In the genomic region with DNA sequence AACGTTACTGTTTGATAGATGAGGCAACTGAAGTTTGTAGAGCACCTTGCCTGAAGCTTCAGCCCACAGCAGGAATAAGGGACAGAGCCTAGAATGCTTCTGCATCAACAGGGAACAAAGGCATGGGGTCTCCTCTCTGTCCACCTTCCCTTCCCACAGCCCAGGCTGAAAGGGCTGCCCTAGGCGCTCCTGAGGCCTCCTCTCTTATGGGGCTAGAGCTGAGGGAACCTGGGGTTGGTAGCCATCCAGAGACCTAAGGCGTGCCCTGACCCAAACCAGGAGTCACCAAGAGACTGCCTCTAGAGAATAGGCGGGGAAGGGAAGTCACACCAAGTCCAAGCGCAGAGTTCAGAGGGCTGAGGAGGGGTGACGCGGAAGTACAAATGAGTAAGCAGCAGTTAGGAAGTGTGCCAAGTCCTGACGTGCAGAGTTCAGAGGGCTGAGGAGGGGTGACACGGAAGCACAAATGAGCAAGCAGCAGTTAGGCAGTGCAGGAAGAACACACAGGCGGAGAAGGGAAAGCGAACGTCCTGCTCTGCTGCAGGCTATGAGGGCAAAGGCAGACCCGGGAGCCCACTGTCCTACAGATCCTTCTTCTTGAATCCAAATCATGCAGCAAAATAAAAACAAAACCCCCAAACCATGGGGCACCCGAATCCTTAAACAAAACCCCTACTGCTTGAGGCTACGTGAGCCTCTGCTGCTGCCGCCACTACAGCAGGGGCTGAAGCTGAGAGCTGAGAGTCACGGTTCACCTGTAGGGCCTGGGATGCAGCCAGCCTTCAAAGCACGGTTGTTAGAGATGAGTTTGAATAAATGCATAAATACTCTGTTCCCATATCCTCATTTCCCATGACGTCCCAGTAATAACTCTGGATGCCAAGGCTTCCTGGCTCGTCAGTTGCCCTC, we compare ENCODE assay signal across 1 cellular context.
TF ChIP-seq lines count a peak whose summit lies in the region.

No MANE protein-coding gene starts in this region.

TF ChIP-seq in liver, 16 proteins besides CTCF, POLR2A, EP300 and RAD21 (continued from another document):
- TF ChIP-seq, protein P1, sequence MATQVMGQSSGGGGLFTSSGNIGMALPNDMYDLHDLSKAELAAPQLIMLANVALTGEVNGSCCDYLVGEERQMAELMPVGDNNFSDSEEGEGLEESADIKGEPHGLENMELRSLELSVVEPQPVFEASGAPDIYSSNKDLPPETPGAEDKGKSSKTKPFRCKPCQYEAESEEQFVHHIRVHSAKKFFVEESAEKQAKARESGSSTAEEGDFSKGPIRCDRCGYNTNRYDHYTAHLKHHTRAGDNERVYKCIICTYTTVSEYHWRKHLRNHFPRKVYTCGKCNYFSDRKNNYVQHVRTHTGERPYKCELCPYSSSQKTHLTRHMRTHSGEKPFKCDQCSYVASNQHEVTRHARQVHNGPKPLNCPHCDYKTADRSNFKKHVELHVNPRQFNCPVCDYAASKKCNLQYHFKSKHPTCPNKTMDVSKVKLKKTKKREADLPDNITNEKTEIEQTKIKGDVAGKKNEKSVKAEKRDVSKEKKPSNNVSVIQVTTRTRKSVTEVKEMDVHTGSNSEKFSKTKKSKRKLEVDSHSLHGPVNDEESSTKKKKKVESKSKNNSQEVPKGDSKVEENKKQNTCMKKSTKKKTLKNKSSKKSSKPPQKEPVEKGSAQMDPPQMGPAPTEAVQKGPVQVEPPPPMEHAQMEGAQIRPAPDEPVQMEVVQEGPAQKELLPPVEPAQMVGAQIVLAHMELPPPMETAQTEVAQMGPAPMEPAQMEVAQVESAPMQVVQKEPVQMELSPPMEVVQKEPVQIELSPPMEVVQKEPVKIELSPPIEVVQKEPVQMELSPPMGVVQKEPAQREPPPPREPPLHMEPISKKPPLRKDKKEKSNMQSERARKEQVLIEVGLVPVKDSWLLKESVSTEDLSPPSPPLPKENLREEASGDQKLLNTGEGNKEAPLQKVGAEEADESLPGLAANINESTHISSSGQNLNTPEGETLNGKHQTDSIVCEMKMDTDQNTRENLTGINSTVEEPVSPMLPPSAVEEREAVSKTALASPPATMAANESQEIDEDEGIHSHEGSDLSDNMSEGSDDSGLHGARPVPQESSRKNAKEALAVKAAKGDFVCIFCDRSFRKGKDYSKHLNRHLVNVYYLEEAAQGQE (IDR thresholded peaks at IDR 0.05) = peak; percentile 87
- TF ChIP-seq SP1 (IDR thresholded peaks at IDR 0.05) = peak; percentile 95
- peak; percentile 32 to 84 for TF ChIP-seq GABPA (IDR thresholded peaks at IDR 0.05 in 1 of 2, conservative IDR thresholded peaks at IDR 0.05 in 1 of 2)
- peak; percentile 73 to 91 for TF ChIP-seq EGR1 (IDR thresholded peaks at IDR 0.05; ENCODE audit: low read depth in 2 of 2)
- TF ChIP-seq RXRA (IDR thresholded peaks at IDR 0.05) = peak; percentile 93 to 94
- peak; percentile 69 for TF ChIP-seq HNF4G (IDR thresholded peaks at IDR 0.05)
